ENCODE assay signal across 8 cellular contexts in the genomic region with DNA sequence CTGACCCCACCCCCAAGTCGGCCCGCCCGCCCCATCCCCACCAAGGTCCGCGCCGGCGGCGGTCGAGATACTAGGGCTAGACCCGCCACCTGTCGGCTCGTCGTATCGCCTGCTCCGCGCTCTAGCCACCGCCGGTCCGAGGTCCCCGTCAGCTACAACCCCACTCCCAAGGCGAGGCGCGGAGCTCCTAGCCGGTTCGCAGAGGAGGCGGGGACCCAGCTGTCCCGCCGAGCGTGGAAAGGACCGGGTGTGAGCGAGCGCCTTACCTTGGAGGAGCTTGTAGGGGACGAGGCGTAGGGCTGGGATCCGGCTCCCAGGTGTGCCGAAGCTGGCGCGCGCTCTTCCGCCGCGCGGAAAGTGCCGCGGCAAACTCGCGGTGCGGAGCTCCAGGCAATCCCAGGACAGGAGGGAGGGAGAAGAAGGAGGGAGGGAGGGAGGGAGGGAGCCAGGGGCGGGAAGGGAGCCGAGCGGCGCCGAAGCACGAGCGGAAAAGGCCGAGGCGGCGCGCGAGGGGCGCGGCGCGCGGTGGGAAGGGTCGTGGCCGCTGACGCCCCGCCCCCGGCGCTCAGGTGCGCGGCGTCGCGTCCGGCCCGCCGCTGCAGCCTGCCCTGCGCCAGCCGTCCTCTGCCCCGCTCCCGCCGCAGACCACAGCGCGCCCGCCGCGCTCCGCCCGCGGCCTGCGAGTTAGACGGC. TPM values are rescaled to one million over a fixed set of nuclear protein-coding genes. Genes with fewer than 3 reads are reported as not detected.
A peak's percentile ranks its signal among the peaks of the same experiment; 100 is the strongest.
DNase-seq lines count a peak whose midpoint lies in the region; ATAC-seq and TF ChIP-seq lines count a peak whose summit lies in the region.

PAWR (minus strand) TSS at position 359 of the 693 bp plus-strand sequence. CDS start 720 bp downstream, outside the sequence.

- under 1% methylated on average over 92 of the region's 94 CpGs for WGBS in HUES64
- 0% methylated on average over 28 to 94 of the region's 94 CpGs for WGBS in body of pancreas, 2 donors

- TF ChIP-seq CTCF in PC-9 (conservative IDR thresholded peaks at IDR 0.05) (no peak; the same call in 1 of the 2 replicates), body of pancreas (IDR thresholded peaks at IDR 0.05) (peak in 5 of 7 experiments; percentile 20 to 47 (median 29)), gastrocnemius medialis (IDR thresholded peaks at IDR 0.05 in 4 of 5, conservative IDR thresholded peaks at IDR 0.05 in 1 of 5) (peak in 1 of 5 experiments; percentile 24)

- TF ChIP-seq POLR2A in body of pancreas (IDR thresholded peaks at IDR 0.05) (peak; percentile 69 to 87 (median 81)), gastrocnemius medialis (IDR thresholded peaks at IDR 0.05) (no peak)

- no peaks in the 10 kb centered on the region for H3K9me2 ChIP-seq in PC-9 (ENCODE audit: insufficient read depth)

- no peaks in the 10 kb centered on the region for H3K27me3 ChIP-seq in HUES64 (ENCODE audit: insufficient read depth, low read length)
- no peaks in the 10 kb centered on the region for H3K27me3 ChIP-seq in PC-9 (ENCODE audit: insufficient read depth, low read depth)
- no peaks in the 10 kb centered on the region for H3K27me3 ChIP-seq in body of pancreas
- H3K27me3 ChIP-seq in iPS-15b (ENCODE audit: control insufficient read depth, insufficient read depth, low read length): no peaks in the 10 kb centered on the region
- H3K27me3 ChIP-seq in gastrocnemius medialis: peaks cover 21 to 51% (median 34%) of the 10 kb centered on the region in 3 donors

- peaks cover 27% of the 10 kb centered on the region for H3K4me1 ChIP-seq in HUES64 (ENCODE audit: insufficient read depth, low read length)
- H3K4me1 ChIP-seq in PC-9 (replicated peaks; ENCODE audit: insufficient read depth): peaks cover 39% of the 10 kb centered on the region
- peaks cover 43% of the 10 kb centered on the region for H3K4me1 ChIP-seq in body of pancreas
- peaks cover 16% of the 10 kb centered on the region for H3K4me1 ChIP-seq in iPS-15b (ENCODE audit: control insufficient read depth, insufficient read depth, low read length)
- H3K4me1 ChIP-seq in gastrocnemius medialis: peaks cover 0 to 4% of the 10 kb centered on the region in 2 donors

- no peaks in the 10 kb centered on the region for H3K9me3 ChIP-seq in HUES64 (ENCODE audit: insufficient read depth, low read depth, low read length)
- H3K9me3 ChIP-seq in PC-9 (ENCODE audit: insufficient read depth, low read depth): no peaks in the 10 kb centered on the region
- H3K9me3 ChIP-seq in body of pancreas: no peaks in the 10 kb centered on the region
- H3K9me3 ChIP-seq in iPS-15b (ENCODE audit: control insufficient read depth, insufficient read depth, low read length): no peaks in the 10 kb centered on the region
- no peaks in the 10 kb centered on the region for H3K9me3 ChIP-seq in gastrocnemius medialis

- POLR2A ChIA-PET in PC-9 (lab: Charles Lee; ENCODE audit: unreplicated experiment): interaction anchor here (0.5 to 1.7 kb wide), 5 partner anchors 47 to 870 kb away, joined by 3 to 18 read pairs (median 4); no protein-coding TSS in a partner anchor

- H3F3A ChIP-seq in PC-9 (ENCODE audit: insufficient read depth, low read depth): peaks cover 30% of the 10 kb centered on the region

- peaks cover 19% of the 10 kb centered on the region for H4K20me1 ChIP-seq in PC-9 (ENCODE audit: insufficient read depth)

- no TSS peak for BruUV-seq in PC-9 (replicated peaks; lab: Mats Ljungman, UMichigan)

- DNase-seq in GM03348 (ENCODE audit: low spot score): peak; percentile 86
- peak; percentile 71 to 89 for DNase-seq in PC-9
- peak; percentile 83 to 89 (median 84) for DNase-seq in body of pancreas
- no peak for DNase-seq in gastrocnemius medialis
- DNase-seq in superior temporal gyrus (ENCODE audit: extremely low spot score): no peak

- H3K9ac ChIP-seq in HUES64 (ENCODE audit: low read depth, low read length) (peak within 1 kb of the TSS; percentile 95), iPS-15b (ENCODE audit: low read depth, low read length) (peak within 1 kb of the TSS; percentile 85)

- peak within 1 kb of the TSS; percentile 98 for H3K4me2 ChIP-seq in PC-9

- in situ Hi-C loops in gastrocnemius medialis (cut with MboI; ENCODE audit: low sequenced_read_pairs in 4 of 4): no loop called here

- H3K79me2 ChIP-seq in PC-9 (ENCODE audit: low read depth): peaks cover 61% of the 10 kb centered on the region

- peak within 1 kb of the TSS; percentile 98 for H3K4me3 ChIP-seq in HUES64 (ENCODE audit: low read length)
- H3K4me3 ChIP-seq in PC-9: peak within 1 kb of the TSS; percentile 82
- peak within 1 kb of the TSS; percentile 72 to 84 for H3K4me3 ChIP-seq in body of pancreas
- H3K4me3 ChIP-seq in iPS-15b (ENCODE audit: low read depth, low read length): peak within 1 kb of the TSS; percentile 94
- peak within 1 kb of the TSS; percentile 59 to 73 (median 70) for H3K4me3 ChIP-seq in gastrocnemius medialis

- intact Hi-C loops in PC-9 (cut with micrococcal nuclease; ENCODE audit: unreplicated experiment) (loop anchor here (1.0 to 5.0 kb wide), 4 partner anchors 143 to 283 kb away; no protein-coding TSS in a partner anchor), body of pancreas (cut with DNase I) (no loop called here), gastrocnemius medialis (cut with DNase I; ENCODE audit: low total_unique reads) (no loop called here)

- peaks cover 12% of the 10 kb centered on the region; the same call in 1 of the 2 replicates for H3K36me3 ChIP-seq in HUES64 (ENCODE audit: insufficient read depth, low read length)
- H3K36me3 ChIP-seq in PC-9 (ENCODE audit: low read depth): peaks cover 10% of the 10 kb centered on the region
- no peaks in the 10 kb centered on the region for H3K36me3 ChIP-seq in body of pancreas (replicated peaks in 1 of 2; ENCODE audit: insufficient read depth in 1 of 2, low read depth in 2 of 2)
- H3K36me3 ChIP-seq in iPS-15b (ENCODE audit: control insufficient read depth, insufficient read depth, low read length): peaks cover 3% of the 10 kb centered on the region
- no peaks in the 10 kb centered on the region for H3K36me3 ChIP-seq in gastrocnemius medialis

- CTCF ChIA-PET in PC-9 (lab: Charles Lee): interaction anchor here (0.5 to 0.8 kb wide), 4 partner anchors 74 to 273 kb away, joined by 3 to 7 read pairs (median 4); no protein-coding TSS in a partner anchor

- peak within 1 kb of the TSS; percentile 95 for H3K27ac ChIP-seq in HUES64 (ENCODE audit: low read depth, low read length)
- H3K27ac ChIP-seq in PC-9: peak within 1 kb of the TSS; percentile 99
- peak within 1 kb of the TSS; percentile 87 to 97 (median 94) for H3K27ac ChIP-seq in body of pancreas
- peak within 1 kb of the TSS; percentile 21 to 75 (median 64) for H3K27ac ChIP-seq in gastrocnemius medialis

- peak within 1 kb of the TSS; percentile 76 for H2AFZ ChIP-seq in PC-9

- ATAC-seq in GM21528 (IDR thresholded peaks at IDR 0.05; ENCODE audit: low FRiP score, unreplicated experiment) (peak; percentile 57), body of pancreas (peak; percentile 89), gastrocnemius medialis (peak; percentile 43 to 44)

RNA-seq across cellular contexts. Expression of gene PAWR, which starts in this region (rescaled TPM):
- 45.8 TPM for polyA plus RNA-seq in HUES64 (2013, experiment 1 of 2)
- polyA plus RNA-seq in HUES64 (2013, experiment 2 of 2): 50.2 TPM
- total RNA-seq in PC-9 (2021) (204 and 361 TPM in 2 replicates), body of pancreas (10 to 100 TPM; 19.8 to 49.0 TPM), gastrocnemius medialis (1 to 10 TPM in 1 of 4 donors, under 1 TPM in 3; 0.51 to 1.4 (median 0.72) TPM)

Comparison
In these comparisons a context has a peak if more than half of its experiments do, and no peak if none do; other contexts are left out.
1. RNA of gene PAWR (total RNA-seq): 204 to 361 TPM in PC-9 and 19.8 to 49.0 TPM in body of pancreas; 0.51 to 1.4 TPM in gastrocnemius medialis; every median in the first group is over 4 times any median in the second.
2. DNase-seq: peak in GM03348 (single experiment), PC-9 (2 of 2) and body of pancreas (4 of 4); none in gastrocnemius medialis (0 of 2) and superior temporal gyrus (single experiment).
3. POLR2A ChIP-seq: peak in body of pancreas (3 of 3); none in gastrocnemius medialis (0 of 2).
4. Peak in every context shown above with its lines, with median percentiles within 50 percentile points of each other: ATAC-seq, H3K27ac ChIP-seq and H3K4me3 ChIP-seq.